ENCODE assay signal across 1 cellular context in genomic region chr20:61756446-61756845, GRCh38.
TF ChIP-seq lines count a peak whose summit lies in the region.

No MANE protein-coding gene starts in this region.

TF ChIP-seq in GM23338, 12 proteins besides CTCF, POLR2A, EP300 and RAD21:
- TF ChIP-seq ZNF462 (CRISPR knock-in tag; IDR thresholded peaks at IDR 0.05) (no peak), POLR2AphosphoS5 (IDR thresholded peaks at IDR 0.05; ENCODE audit: low read depth) (no peak), NANOG (IDR thresholded peaks at IDR 0.05; ENCODE audit: borderline replicate concordance) (no peak), EZH2phosphoT487 (IDR thresholded peaks at IDR 0.05; ENCODE audit: unreplicated experiment) (no peak), JUNB (IDR thresholded peaks at IDR 0.05; ENCODE audit: unreplicated experiment) (no peak), ZNF331 (CRISPR knock-in tag; IDR thresholded peaks at IDR 0.05; ENCODE audit: low read depth) (no peak), ZNF114 (CRISPR knock-in tag; IDR thresholded peaks at IDR 0.05) (no peak), ETS1 (IDR thresholded peaks at IDR 0.05) (no peak), STAT1 (IDR thresholded peaks at IDR 0.05; ENCODE audit: unreplicated experiment) (no peak), REST (IDR thresholded peaks at IDR 0.05; ENCODE audit: unreplicated experiment) (no peak), EZH2 (IDR thresholded peaks at IDR 0.05; ENCODE audit: low read depth, unreplicated experiment) (no peak), CREB1 (CRISPR knock-in tag; IDR thresholded peaks at IDR 0.05; ENCODE audit: low read depth) (no peak)
